In genomic region chr2:120225549-120226065, GRCh38 we compare ENCODE assay signal across 1 cellular context.
TF ChIP-seq lines count a peak whose summit lies in the region.

No MANE protein-coding gene starts in this region.

TF ChIP-seq in GM23338, 12 proteins besides CTCF, POLR2A, EP300 and RAD21 (continued from another document):
- no peak for TF ChIP-seq ZNF462 (CRISPR knock-in tag; IDR thresholded peaks at IDR 0.05)
- TF ChIP-seq ZNF114 (CRISPR knock-in tag; IDR thresholded peaks at IDR 0.05): no peak
- TF ChIP-seq NANOG (IDR thresholded peaks at IDR 0.05; ENCODE audit: borderline replicate concordance): no peak
- no peak for TF ChIP-seq ZNF331 (CRISPR knock-in tag; IDR thresholded peaks at IDR 0.05; ENCODE audit: low read depth)
- no peak for TF ChIP-seq JUNB (IDR thresholded peaks at IDR 0.05; ENCODE audit: unreplicated experiment)
- TF ChIP-seq CREB1 (CRISPR knock-in tag; IDR thresholded peaks at IDR 0.05; ENCODE audit: low read depth): no peak
- TF ChIP-seq REST (IDR thresholded peaks at IDR 0.05; ENCODE audit: unreplicated experiment): no peak
- TF ChIP-seq STAT1 (IDR thresholded peaks at IDR 0.05; ENCODE audit: unreplicated experiment): no peak
- no peak for TF ChIP-seq ETS1 (IDR thresholded peaks at IDR 0.05)
- TF ChIP-seq POLR2AphosphoS5 (IDR thresholded peaks at IDR 0.05; ENCODE audit: low read depth): no peak
